In the genomic region with DNA sequence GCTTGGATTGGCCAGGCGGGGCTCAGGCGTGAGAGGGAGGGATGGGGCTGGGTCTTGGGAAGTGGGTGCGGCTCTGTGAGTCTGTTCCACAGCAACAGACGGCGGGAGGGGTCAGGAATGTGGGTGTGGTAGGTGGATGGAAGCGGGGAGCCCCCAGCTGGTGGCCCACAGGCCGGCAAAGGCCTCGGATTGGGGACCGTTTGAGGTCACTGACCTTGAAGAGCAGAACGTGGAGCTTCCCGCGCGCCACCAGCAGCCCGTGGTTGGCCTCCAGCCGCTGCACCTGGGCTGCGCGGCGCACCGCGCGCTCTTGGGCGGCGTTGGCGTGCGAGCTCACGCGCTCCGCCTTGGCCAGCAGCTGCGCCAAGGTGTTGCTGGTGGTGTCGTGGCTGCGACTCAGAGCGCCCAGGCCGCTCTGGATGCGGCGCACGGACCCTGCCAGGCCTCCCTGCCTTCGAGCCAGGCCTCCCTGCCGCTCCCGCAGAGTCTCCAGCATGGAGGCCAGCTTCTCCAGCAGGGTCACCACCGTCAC, we compare ENCODE assay signal across 1 cellular context.
TF ChIP-seq lines count a peak whose summit lies in the region.

No MANE protein-coding gene starts in this region.

TF ChIP-seq in WTC11, 78 proteins besides CTCF, POLR2A, EP300 and RAD21 (continued from another document):
- TF ChIP-seq E2F5 (CRISPR knock-in tag; IDR thresholded peaks at IDR 0.05), result no peak
- TF ChIP-seq, protein P1, sequence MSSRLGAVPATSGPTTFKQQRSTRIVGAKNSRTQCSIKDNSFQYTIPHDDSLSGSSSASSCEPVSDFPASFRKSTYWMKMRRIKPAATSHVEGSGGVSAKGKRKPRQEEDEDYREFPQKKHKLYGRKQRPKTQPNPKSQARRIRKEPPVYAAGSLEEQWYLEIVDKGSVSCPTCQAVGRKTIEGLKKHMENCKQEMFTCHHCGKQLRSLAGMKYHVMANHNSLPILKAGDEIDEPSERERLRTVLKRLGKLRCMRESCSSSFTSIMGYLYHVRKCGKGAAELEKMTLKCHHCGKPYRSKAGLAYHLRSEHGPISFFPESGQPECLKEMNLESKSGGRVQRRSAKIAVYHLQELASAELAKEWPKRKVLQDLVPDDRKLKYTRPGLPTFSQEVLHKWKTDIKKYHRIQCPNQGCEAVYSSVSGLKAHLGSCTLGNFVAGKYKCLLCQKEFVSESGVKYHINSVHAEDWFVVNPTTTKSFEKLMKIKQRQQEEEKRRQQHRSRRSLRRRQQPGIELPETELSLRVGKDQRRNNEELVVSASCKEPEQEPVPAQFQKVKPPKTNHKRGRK (CRISPR knock-in tag; IDR thresholded peaks at IDR 0.05; ENCODE audit: borderline replicate concordance), result no peak
- TF ChIP-seq, protein P2, sequence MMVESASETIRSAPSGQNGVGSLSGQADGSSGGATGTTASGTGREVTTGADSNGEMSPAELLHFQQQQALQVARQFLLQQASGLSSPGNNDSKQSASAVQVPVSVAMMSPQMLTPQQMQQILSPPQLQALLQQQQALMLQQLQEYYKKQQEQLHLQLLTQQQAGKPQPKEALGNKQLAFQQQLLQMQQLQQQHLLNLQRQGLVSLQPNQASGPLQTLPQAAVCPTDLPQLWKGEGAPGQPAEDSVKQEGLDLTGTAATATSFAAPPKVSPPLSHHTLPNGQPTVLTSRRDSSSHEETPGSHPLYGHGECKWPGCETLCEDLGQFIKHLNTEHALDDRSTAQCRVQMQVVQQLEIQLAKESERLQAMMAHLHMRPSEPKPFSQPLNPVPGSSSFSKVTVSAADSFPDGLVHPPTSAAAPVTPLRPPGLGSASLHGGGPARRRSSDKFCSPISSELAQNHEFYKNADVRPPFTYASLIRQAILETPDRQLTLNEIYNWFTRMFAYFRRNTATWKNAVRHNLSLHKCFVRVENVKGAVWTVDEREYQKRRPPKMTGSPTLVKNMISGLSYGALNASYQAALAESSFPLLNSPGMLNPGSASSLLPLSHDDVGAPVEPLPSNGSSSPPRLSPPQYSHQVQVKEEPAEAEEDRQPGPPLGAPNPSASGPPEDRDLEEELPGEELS (CRISPR knock-in tag; IDR thresholded peaks at IDR 0.05), result no peak; the same call in none of the 2 replicates
- TF ChIP-seq HMGA2 (CRISPR knock-in tag; IDR thresholded peaks at IDR 0.05), result no peak
